1 cellular context compared by ENCODE assay signal in the genomic region with DNA sequence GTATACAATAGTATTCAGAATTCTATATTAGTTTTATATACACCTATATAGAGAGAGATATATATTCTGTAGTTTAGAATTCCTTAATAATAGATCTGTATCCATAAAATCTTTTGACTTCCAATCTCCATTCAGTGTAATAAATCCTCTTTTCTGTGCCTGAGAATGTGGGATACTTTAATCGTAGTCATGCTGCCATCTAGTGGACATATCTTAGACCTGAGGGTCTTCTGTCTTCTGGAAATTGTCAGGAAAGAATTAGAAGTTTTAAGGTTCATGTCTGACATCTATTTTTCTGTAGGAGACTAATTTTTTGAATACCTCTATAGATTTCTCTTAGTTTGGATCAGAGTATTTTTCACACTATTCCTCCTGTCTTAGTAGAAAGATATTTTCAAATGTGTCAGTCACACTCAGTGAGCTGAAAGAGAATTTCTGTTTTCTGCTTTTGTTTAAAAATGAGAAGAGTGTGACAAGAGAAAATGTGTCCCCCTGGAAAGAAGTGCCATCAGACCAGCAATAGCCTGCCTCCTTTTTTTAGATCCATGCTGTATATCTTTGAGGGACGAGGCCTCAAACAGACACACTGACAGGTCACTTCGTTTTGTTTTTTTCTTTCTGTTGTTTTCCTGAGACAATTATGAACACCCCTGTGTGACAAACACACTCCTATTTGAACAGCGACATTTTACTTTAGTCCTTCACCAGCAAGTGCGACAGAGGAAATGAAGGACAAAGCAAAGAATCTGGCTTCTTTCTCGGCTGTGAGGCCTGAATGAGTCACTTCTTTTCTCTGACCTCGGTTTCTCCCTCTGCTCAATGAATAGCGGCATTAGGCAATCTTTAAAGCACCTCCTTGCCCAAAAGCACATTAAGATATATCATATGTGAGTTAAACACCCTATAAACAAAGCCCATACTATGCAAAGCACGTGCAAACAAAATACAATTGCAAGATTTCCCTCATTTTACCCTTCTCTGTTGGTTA.
TF ChIP-seq lines count a peak whose summit lies in the region.

No MANE protein-coding gene starts in this region.

TF ChIP-seq in GM23338, 12 proteins besides CTCF, POLR2A, EP300 and RAD21 (continued from another document):
- TF ChIP-seq, protein P1, sequence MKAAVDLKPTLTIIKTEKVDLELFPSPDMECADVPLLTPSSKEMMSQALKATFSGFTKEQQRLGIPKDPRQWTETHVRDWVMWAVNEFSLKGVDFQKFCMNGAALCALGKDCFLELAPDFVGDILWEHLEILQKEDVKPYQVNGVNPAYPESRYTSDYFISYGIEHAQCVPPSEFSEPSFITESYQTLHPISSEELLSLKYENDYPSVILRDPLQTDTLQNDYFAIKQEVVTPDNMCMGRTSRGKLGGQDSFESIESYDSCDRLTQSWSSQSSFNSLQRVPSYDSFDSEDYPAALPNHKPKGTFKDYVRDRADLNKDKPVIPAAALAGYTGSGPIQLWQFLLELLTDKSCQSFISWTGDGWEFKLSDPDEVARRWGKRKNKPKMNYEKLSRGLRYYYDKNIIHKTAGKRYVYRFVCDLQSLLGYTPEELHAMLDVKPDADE (IDR thresholded peaks at IDR 0.05) = no peak
- TF ChIP-seq CREB1 (CRISPR knock-in tag; IDR thresholded peaks at IDR 0.05; ENCODE audit: low read depth) = no peak
- no peak for TF ChIP-seq JUNB (IDR thresholded peaks at IDR 0.05; ENCODE audit: unreplicated experiment)
- no peak for TF ChIP-seq POLR2AphosphoS5 (IDR thresholded peaks at IDR 0.05; ENCODE audit: low read depth)
- no peak for TF ChIP-seq STAT1 (IDR thresholded peaks at IDR 0.05; ENCODE audit: unreplicated experiment)
- TF ChIP-seq, protein P2, sequence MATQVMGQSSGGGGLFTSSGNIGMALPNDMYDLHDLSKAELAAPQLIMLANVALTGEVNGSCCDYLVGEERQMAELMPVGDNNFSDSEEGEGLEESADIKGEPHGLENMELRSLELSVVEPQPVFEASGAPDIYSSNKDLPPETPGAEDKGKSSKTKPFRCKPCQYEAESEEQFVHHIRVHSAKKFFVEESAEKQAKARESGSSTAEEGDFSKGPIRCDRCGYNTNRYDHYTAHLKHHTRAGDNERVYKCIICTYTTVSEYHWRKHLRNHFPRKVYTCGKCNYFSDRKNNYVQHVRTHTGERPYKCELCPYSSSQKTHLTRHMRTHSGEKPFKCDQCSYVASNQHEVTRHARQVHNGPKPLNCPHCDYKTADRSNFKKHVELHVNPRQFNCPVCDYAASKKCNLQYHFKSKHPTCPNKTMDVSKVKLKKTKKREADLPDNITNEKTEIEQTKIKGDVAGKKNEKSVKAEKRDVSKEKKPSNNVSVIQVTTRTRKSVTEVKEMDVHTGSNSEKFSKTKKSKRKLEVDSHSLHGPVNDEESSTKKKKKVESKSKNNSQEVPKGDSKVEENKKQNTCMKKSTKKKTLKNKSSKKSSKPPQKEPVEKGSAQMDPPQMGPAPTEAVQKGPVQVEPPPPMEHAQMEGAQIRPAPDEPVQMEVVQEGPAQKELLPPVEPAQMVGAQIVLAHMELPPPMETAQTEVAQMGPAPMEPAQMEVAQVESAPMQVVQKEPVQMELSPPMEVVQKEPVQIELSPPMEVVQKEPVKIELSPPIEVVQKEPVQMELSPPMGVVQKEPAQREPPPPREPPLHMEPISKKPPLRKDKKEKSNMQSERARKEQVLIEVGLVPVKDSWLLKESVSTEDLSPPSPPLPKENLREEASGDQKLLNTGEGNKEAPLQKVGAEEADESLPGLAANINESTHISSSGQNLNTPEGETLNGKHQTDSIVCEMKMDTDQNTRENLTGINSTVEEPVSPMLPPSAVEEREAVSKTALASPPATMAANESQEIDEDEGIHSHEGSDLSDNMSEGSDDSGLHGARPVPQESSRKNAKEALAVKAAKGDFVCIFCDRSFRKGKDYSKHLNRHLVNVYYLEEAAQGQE (IDR thresholded peaks at IDR 0.05; ENCODE audit: unreplicated experiment) = no peak
- TF ChIP-seq NANOG (IDR thresholded peaks at IDR 0.05; ENCODE audit: borderline replicate concordance) = no peak
